10 cellular contexts compared by ENCODE assay signal in genomic region chr22:24430431-24431308, GRCh38. TPM values are rescaled to one million over a fixed set of nuclear protein-coding genes. Genes with fewer than 3 reads are reported as not detected.
DNase-seq lines count a peak whose midpoint lies in the region; ATAC-seq and TF ChIP-seq lines count a peak whose summit lies in the region.
"Had no signal": no experiment of that assay in that cellular context is flagged by ENCODE, and none has a peak within 500 bp of the region (broad histone marks: within the 10 kb centered on the region; RNA-seq: fewer than 3 reads in every experiment).

No MANE protein-coding gene starts in this region.

- H3K4me3 ChIP-seq in HEK293 (ENCODE audit: low read depth, low read length) (no peak overlapping the region), transverse colon (no peak overlapping the region)
- H3K4me3 ChIP-seq: ovary had no signal

- peaks cover 86% of the 10 kb centered on the region for H3K4me1 Mint-ChIP-seq in CD14-positive monocyte
- H3K4me1 Mint-ChIP-seq in activated T-helper 2 cell treated with anti-CD3 and anti-CD28 coated beads, Interferon-gamma antibody, Interleukin-2, Interleukin-4, amounts not matched to agents 10 μg/mL and 5 μg/mL and 100 μg/mL, durations not matched to agents 14 hours and 24 hours and 36 hours (ENCODE audit: low read depth): peaks cover 76% of the 10 kb centered on the region
- H3K4me1 Mint-ChIP-seq in memory B cell: peaks cover 71% of the 10 kb centered on the region
- H3K4me1 Mint-ChIP-seq: endodermal cell had no signal

- H3K27ac Mint-ChIP-seq in CD14-positive monocyte (peak overlapping the region in 6 of 7 donors; percentile 57 to 99 (median 81)), memory B cell (peak overlapping the region; percentile 87)
- H3K27ac Mint-ChIP-seq in activated T-helper 2 cell treated with anti-CD3 and anti-CD28 coated beads, Interferon-gamma antibody, Interleukin-2, Interleukin-4, amounts not matched to agents 10 μg/mL and 5 μg/mL and 100 μg/mL, durations not matched to agents 14 hours and 24 hours and 36 hours: peak overlapping the region; percentile 55
- H3K27ac Mint-ChIP-seq: endodermal cell had no signal

- no peak for ATAC-seq in memory B cell (ENCODE audit: low read depth)
- ATAC-seq in HG03196 (IDR thresholded peaks at IDR 0.05; ENCODE audit: unreplicated experiment): no peak

- TF ChIP-seq POLR2A in transverse colon (IDR thresholded peaks at IDR 0.05): no peak

- H3K36me3 Mint-ChIP-seq in CD14-positive monocyte: peaks cover 32 to 36% of the 10 kb centered on the region in 2 donors
- H3K36me3 Mint-ChIP-seq in activated T-helper 2 cell treated with anti-CD3 and anti-CD28 coated beads, Interferon-gamma antibody, Interleukin-2, Interleukin-4, amounts not matched to agents 10 μg/mL and 5 μg/mL and 100 μg/mL, durations not matched to agents 14 hours and 24 hours and 36 hours (ENCODE audit: low read depth): peaks cover 29% of the 10 kb centered on the region
- H3K36me3 Mint-ChIP-seq in memory B cell: peaks cover 4% of the 10 kb centered on the region

- H3K27ac ChIP-seq in HEK293 (ENCODE audit: extremely low read depth, low read depth, low read length) (no peak overlapping the region), transverse colon (peak overlapping the region in 2 of 4 donors; percentile 12 to 33)
- H3K27ac ChIP-seq: ovary had no signal

- H3K27me3 ChIP-seq in transverse colon: no peaks in the 10 kb centered on the region
- H3K27me3 ChIP-seq: ovary had no signal

- CTCF ChIA-PET in HEK293 (lab: Yijun Ruan, JAX): interaction anchor here (0.6 to 2.6 kb wide), 4 partner anchors 73 to 233 kb away, joined by 3 to 9 read pairs (median 4); no protein-coding TSS in a partner anchor

- intact Hi-C loops in CD14-positive monocyte (cut with micrococcal nuclease) (loop anchor here in 1 of 2 donors (5.0 kb wide), 2 partner anchors 52 to 103 kb away; no protein-coding TSS in a partner anchor), transverse colon (cut with DNase I; ENCODE audit: low total_unique reads) (no loop called here)
- intact Hi-C loops in activated T-helper 2 cell treated with anti-CD3 and anti-CD28 coated beads, Interferon-gamma antibody, Interleukin-2, Interleukin-4, amounts not matched to agents 10 μg/mL and 5 μg/mL and 100 μg/mL, durations not matched to agents 14 hours and 24 hours and 36 hours (cut with micrococcal nuclease): loop anchor here (5.0 kb wide), 1 partner anchor 37 kb away; no protein-coding TSS in a partner anchor

- H3K4me3 Mint-ChIP-seq in CD14-positive monocyte (no peak overlapping the region), memory B cell (no peak overlapping the region)
- peak overlapping the region; percentile 7 for H3K4me3 Mint-ChIP-seq in activated T-helper 2 cell treated with anti-CD3 and anti-CD28 coated beads, Interferon-gamma antibody, Interleukin-2, Interleukin-4, amounts not matched to agents 10 μg/mL and 5 μg/mL and 100 μg/mL, durations not matched to agents 14 hours and 24 hours and 36 hours (ENCODE audit: low read depth)
- H3K4me3 Mint-ChIP-seq: endodermal cell had no signal

- H3K36me3 ChIP-seq in HEK293 (ENCODE audit: control insufficient read depth in 2 of 2, insufficient read depth in 1 of 2, low read length in 2 of 2) (no peaks in the 10 kb centered on the region), transverse colon (no peaks in the 10 kb centered on the region)
- H3K36me3 ChIP-seq: ovary had no signal

- DNase-seq in CD14-positive monocyte (ENCODE audit: low spot score) (no peak), memory B cell (ENCODE audit: low spot score in 2 of 2) (no peak), transverse colon (no peak), NCI-H2107 treated with DMSO at 0.1 percent for 48 hours (lab: John Stamatoyannopoulos, UW; ENCODE audit: unreplicated experiment) (no peak), NCI-H2081 (lab: John Stamatoyannopoulos, UW) (no peak)
- DNase-seq in activated T-helper 2 cell treated with anti-CD3 and anti-CD28 coated beads, Interferon-gamma antibody, Interleukin-2, Interleukin-4, amounts not matched to agents 10 μg/mL and 5 μg/mL and 100 μg/mL, durations not matched to agents 14 hours and 24 hours and 36 hours (ENCODE audit: low spot score): no peak
- DNase-seq: endodermal cell had no signal

- in situ Hi-C loops in transverse colon (cut with MboI; ENCODE audit: low pct_ligation_motif_present in 1 of 4, low pct_unique_long_range_greater_than_20kb in 1 of 4, low sequenced_read_pairs in 3 of 4): no loop called here

- no peak for TF ChIP-seq EP300 in transverse colon (IDR thresholded peaks at IDR 0.05; ENCODE audit: low read depth)

- WGBS in transverse colon (ENCODE audit: low coverage in 1 of 2), 2 donors: 88% methylated on average over 12 of the region's 14 CpGs; no CpG with 5 or more reads in 1 of the 2 donors

- H3K9me3 Mint-ChIP-seq in CD14-positive monocyte (no peaks in the 10 kb centered on the region), memory B cell (no peaks in the 10 kb centered on the region)
- no peaks in the 10 kb centered on the region for H3K9me3 Mint-ChIP-seq in activated T-helper 2 cell treated with anti-CD3 and anti-CD28 coated beads, Interferon-gamma antibody, Interleukin-2, Interleukin-4, amounts not matched to agents 10 μg/mL and 5 μg/mL and 100 μg/mL, durations not matched to agents 14 hours and 24 hours and 36 hours
- H3K9me3 Mint-ChIP-seq: endodermal cell had no signal

- TF ChIP-seq CTCF in CD14-positive monocyte (IDR thresholded peaks at IDR 0.05): no peak
- no peak for TF ChIP-seq CTCF in HEK293 (tag by site-specific recombination; IDR thresholded peaks at IDR 0.05)
- TF ChIP-seq CTCF in transverse colon (IDR thresholded peaks at IDR 0.05): no peak

- H3K27me3 Mint-ChIP-seq in CD14-positive monocyte (ENCODE audit: low read depth in 3 of 3) (peaks cover 10 to 18% (median 14%) of the 10 kb centered on the region in 3 donors), memory B cell (no peaks in the 10 kb centered on the region)
- H3K27me3 Mint-ChIP-seq in activated T-helper 2 cell treated with anti-CD3 and anti-CD28 coated beads, Interferon-gamma antibody, Interleukin-2, Interleukin-4, amounts not matched to agents 10 μg/mL and 5 μg/mL and 100 μg/mL, durations not matched to agents 14 hours and 24 hours and 36 hours (ENCODE audit: low read depth): peaks cover 1% of the 10 kb centered on the region

- POLR2A ChIA-PET in HEK293 (lab: Yijun Ruan, JAX): interaction anchor here (1.1 kb wide), 1 partner anchor 124 kb away, joined by 3 read pairs; the partner anchor contains the start of gene GUCD1

- H3K4me1 ChIP-seq in HEK293 (ENCODE audit: control insufficient read depth, insufficient read depth, low read length) (no peaks in the 10 kb centered on the region), transverse colon (peaks cover 24 to 49% (median 31%) of the 10 kb centered on the region in 4 donors)

- no peaks in the 10 kb centered on the region for H3K9me3 ChIP-seq in HEK293 (ENCODE audit: control insufficient read depth, insufficient read depth, low read depth, low read length)
- no peaks in the 10 kb centered on the region for H3K9me3 ChIP-seq in transverse colon
- H3K9me3 ChIP-seq: ovary had no signal

TF ChIP-seq in HEK293, 187 proteins besides CTCF, POLR2A, EP300 and RAD21:
- no peak for TF ChIP-seq ZNF670 (tag by site-specific recombination; IDR thresholded peaks at IDR 0.05; ENCODE audit: low read depth)
- 0 out of 2 replicates have a peak, but pooled peaks have one; percentile 21 for TF ChIP-seq SCRT2 (tag by site-specific recombination; IDR thresholded peaks at IDR 0.05)
- TF ChIP-seq ZNF654 (tag by site-specific recombination; IDR thresholded peaks at IDR 0.05; ENCODE audit: low read depth): no peak

RNA-seq across cellular contexts. Expression of gene ADORA2A, which starts 3.3 kb away (rescaled TPM):
- 1 to 10 TPM; 5.8 to 6.5 TPM for polyA plus RNA-seq in CD14-positive monocyte
- 20.2 and 23.8 TPM in 2 replicates for total RNA-seq in activated T-helper 2 cell treated with anti-CD3 and anti-CD28 coated beads, Interferon-gamma antibody, Interleukin-2, Interleukin-4, amounts not matched to agents 10 μg/mL and 5 μg/mL and 100 μg/mL, durations not matched to agents 14 hours and 24 hours and 36 hours
- 1 to 10 TPM in 3 of 4 donors, not detected in 1; 3.0 to 6.2 (median 3.0) TPM for total RNA-seq in transverse colon
